ENCODE assay signal across 8 cellular contexts in the genomic region with DNA sequence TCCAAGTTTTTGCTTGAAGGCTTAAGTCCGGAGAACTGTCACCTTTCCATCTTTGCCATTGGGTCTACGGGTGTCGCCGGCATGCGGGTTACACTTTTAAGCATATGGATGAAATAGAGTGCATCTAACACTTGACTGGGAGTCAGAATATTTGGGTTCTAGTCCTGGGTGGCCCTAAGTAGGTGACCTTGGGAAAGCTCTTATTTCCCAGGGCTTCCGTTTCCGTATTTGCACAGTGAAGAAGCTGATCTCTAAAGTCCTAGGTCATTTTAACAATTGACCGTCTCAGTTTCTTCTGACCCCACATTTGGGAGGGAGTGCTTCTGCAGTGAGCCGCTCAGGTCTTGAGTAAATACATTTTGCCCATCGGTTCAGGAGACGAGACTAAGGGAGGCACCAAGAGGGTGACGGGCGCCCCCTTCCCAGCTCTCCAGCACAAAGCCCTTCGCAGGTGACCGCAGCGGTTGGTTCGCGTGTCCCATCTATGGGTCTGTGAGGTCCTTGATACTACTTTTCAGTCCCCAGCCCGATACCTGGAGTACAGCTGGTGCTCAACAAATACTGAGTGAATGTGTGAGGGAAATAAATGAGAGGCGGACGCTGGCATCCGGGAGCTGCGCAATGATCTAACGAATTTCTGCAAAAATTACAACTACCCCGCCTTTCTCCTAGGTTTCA. TPM values are rescaled to one million over a fixed set of nuclear protein-coding genes. Genes with fewer than 3 reads are reported as not detected.
DNase-seq lines count a peak whose midpoint lies in the region; ATAC-seq and TF ChIP-seq lines count a peak whose summit lies in the region.

No MANE protein-coding gene starts in this region.

- H3K27me3 ChIP-seq in muscle layer of colon (ENCODE audit: control insufficient read depth in 1 of 2, insufficient read depth in 2 of 2, low read length in 2 of 2): no peaks in the 10 kb centered on the region

- H3K4me1 Mint-ChIP-seq in stimulated activated naive CD8-positive, alpha-beta T cell treated with anti-CD3 and anti-CD28 coated beads, Interleukin-15, amount 100 ng/mL, for 72 hours: peaks cover 29% of the 10 kb centered on the region

- peak overlapping the region; percentile 89 to 95 for H3K4me3 ChIP-seq in muscle layer of colon (ENCODE audit: low read depth in 1 of 2, low read length in 2 of 2)

- DNase-seq in A172 (ENCODE audit: low spot score): peak; percentile 22
- peak; percentile 76 for DNase-seq in NCI-H510A (lab: John Stamatoyannopoulos, UW)
- DNase-seq in activated CD8-positive, alpha-beta memory T cell treated with anti-CD3 and anti-CD28 coated beads, Interleukin-2, amount 50 U/mL, for 1 hour (ENCODE audit: extremely low read depth): peak; percentile 18
- peak; percentile 79 to 80 for DNase-seq in erythroblast (lab: John Stamatoyannopoulos, UW)
- no peak for DNase-seq in stimulated activated naive CD8-positive, alpha-beta T cell treated with anti-CD3 and anti-CD28 coated beads, Interleukin-15, amount 100 ng/mL, for 72 hours

- no peaks in the 10 kb centered on the region for H3K9me3 Mint-ChIP-seq in stimulated activated naive CD8-positive, alpha-beta T cell treated with anti-CD3 and anti-CD28 coated beads, Interleukin-15, amount 100 ng/mL, for 72 hours

- H3K27ac Mint-ChIP-seq in stimulated activated naive CD8-positive, alpha-beta T cell treated with anti-CD3 and anti-CD28 coated beads, Interleukin-15, amount 100 ng/mL, for 72 hours: peak overlapping the region; percentile 95 to 98

- no peaks in the 10 kb centered on the region for H3K36me3 ChIP-seq in muscle layer of colon (ENCODE audit: insufficient read depth, low read length)

- TF ChIP-seq CTCF in GM12874 (IDR thresholded peaks at IDR 0.05; ENCODE audit: insufficient read depth, low read depth, low read length): 0 out of 2 replicates have a peak, but pooled peaks have one; percentile 14

- H3K4me1 ChIP-seq in muscle layer of colon (ENCODE audit: insufficient read depth, low read length): peaks cover 13% of the 10 kb centered on the region

- H3K27me3 Mint-ChIP-seq in stimulated activated naive CD8-positive, alpha-beta T cell treated with anti-CD3 and anti-CD28 coated beads, Interleukin-15, amount 100 ng/mL, for 72 hours: no peaks in the 10 kb centered on the region

- peak overlapping the region; percentile 91 to 98 for H3K4me3 Mint-ChIP-seq in stimulated activated naive CD8-positive, alpha-beta T cell treated with anti-CD3 and anti-CD28 coated beads, Interleukin-15, amount 100 ng/mL, for 72 hours

- peak overlapping the region; percentile 87 for H3K9ac ChIP-seq in muscle layer of colon (ENCODE audit: low read length)

- H3K9me3 ChIP-seq in muscle layer of colon (ENCODE audit: low read length): no peaks in the 10 kb centered on the region

- no peak for TF ChIP-seq POLR2A in erythroblast (IDR thresholded peaks at IDR 0.05; ENCODE audit: low read length)

- H3K27ac ChIP-seq in muscle layer of colon (ENCODE audit: low read depth, low read length): peak overlapping the region; percentile 62

- ATAC-seq in HG02970 (IDR thresholded peaks at IDR 0.05; ENCODE audit: low FRiP score, unreplicated experiment): peak; percentile 31
- peak; percentile 48 for ATAC-seq in stimulated activated naive CD8-positive, alpha-beta T cell treated with anti-CD3 and anti-CD28 coated beads, Interleukin-15, amount 100 ng/mL, for 72 hours

RNA-seq across cellular contexts. Expression of a gene that starts 0.6 kb away (rescaled TPM):
- total RNA-seq in A172 (2014; rRNA removed; shearing (Covaris generic)): 5.4 and 6.5 TPM in 2 replicates

RNA-seq across cellular contexts. Expression of a gene that starts 34.0 kb away (rescaled TPM):
- total RNA-seq in A172 (2014; rRNA removed; shearing (Covaris generic)): 145 and 195 TPM in 2 replicates

Comparison
In these comparisons a context has a peak if more than half of its experiments do, and no peak if none do; other contexts are left out.
1. DNase-seq: peak in A172 (single experiment), NCI-H510A (single experiment), activated CD8-positive, alpha-beta memory T cell treated with anti-CD3 and anti-CD28 coated beads, Interleukin-2, amount 50 U/mL, for 1 hour (single experiment) and erythroblast (2 of 2); none in stimulated activated naive CD8-positive, alpha-beta T cell treated with anti-CD3 and anti-CD28 coated beads, Interleukin-15, amount 100 ng/mL, for 72 hours (0 of 2).